1 cellular context compared by ENCODE assay signal in the genomic region with DNA sequence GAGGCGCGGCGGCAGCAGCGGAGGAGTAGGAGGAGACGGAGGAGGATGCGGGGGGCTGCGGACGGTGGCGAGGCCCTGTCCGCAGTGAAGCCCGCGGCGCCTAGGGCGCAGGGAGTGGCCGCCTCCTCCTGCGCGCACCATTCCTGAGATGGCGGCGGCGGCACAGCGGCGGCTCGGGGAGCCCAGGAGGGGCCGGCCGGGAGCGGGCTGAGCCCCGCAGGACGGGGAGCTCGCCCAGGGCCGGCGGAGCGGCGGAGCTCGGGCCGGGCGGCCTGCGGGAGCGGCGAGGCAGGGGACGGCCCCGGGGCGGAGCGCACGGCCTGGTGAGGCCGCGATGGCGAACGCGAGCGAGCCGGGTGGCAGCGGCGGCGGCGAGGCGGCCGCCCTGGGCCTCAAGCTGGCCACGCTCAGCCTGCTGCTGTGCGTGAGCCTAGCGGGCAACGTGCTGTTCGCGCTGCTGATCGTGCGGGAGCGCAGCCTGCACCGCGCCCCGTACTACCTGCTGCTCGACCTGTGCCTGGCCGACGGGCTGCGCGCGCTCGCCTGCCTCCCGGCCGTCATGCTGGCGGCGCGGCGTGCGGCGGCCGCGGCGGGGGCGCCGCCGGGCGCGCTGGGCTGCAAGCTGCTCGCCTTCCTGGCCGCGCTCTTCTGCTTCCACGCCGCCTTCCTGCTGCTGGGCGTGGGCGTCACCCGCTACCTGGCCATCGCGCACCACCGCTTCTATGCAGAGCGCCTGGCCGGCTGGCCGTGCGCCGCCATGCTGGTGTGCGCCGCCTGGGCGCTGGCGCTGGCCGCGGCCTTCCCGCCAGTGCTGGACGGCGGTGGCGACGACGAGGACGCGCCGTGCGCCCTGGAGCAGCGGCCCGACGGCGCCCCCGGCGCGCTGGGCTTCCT.
TF ChIP-seq lines count a peak whose summit lies in the region.

A gene with protein sequence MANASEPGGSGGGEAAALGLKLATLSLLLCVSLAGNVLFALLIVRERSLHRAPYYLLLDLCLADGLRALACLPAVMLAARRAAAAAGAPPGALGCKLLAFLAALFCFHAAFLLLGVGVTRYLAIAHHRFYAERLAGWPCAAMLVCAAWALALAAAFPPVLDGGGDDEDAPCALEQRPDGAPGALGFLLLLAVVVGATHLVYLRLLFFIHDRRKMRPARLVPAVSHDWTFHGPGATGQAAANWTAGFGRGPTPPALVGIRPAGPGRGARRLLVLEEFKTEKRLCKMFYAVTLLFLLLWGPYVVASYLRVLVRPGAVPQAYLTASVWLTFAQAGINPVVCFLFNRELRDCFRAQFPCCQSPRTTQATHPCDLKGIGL (plus strand): TSS at position 140 of the 894 bp plus-strand sequence. CDS start 195 bp downstream, at position 335.

TF ChIP-seq in IMR-90, 13 proteins besides CTCF, POLR2A, EP300 and RAD21 (continued from another document):
- TF ChIP-seq NFE2L2 (IDR thresholded peaks at IDR 0.05; ENCODE audit: low read depth, low read length) (no peak), MXI1 (IDR thresholded peaks at IDR 0.05; ENCODE audit: borderline replicate concordance, low read depth, low read length) (no peak), FOS (IDR thresholded peaks at IDR 0.05; ENCODE audit: low read depth, low read length) (no peak), RFX5 (IDR thresholded peaks at IDR 0.05; ENCODE audit: low read depth, low read length) (no peak), BHLHE40 (IDR thresholded peaks at IDR 0.05; ENCODE audit: low read depth, low read length) (no peak), CHD1 (IDR thresholded peaks at IDR 0.05; ENCODE audit: low read depth, low read length) (no peak), CEBPB (IDR thresholded peaks at IDR 0.05; ENCODE audit: low read depth, low read length) (no peak)
- TF ChIP-seq, protein P1, sequence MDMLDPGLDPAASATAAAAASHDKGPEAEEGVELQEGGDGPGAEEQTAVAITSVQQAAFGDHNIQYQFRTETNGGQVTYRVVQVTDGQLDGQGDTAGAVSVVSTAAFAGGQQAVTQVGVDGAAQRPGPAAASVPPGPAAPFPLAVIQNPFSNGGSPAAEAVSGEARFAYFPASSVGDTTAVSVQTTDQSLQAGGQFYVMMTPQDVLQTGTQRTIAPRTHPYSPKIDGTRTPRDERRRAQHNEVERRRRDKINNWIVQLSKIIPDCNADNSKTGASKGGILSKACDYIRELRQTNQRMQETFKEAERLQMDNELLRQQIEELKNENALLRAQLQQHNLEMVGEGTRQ (IDR thresholded peaks at IDR 0.05; ENCODE audit: low read depth, low read length) = no peak
